In the genomic region with DNA sequence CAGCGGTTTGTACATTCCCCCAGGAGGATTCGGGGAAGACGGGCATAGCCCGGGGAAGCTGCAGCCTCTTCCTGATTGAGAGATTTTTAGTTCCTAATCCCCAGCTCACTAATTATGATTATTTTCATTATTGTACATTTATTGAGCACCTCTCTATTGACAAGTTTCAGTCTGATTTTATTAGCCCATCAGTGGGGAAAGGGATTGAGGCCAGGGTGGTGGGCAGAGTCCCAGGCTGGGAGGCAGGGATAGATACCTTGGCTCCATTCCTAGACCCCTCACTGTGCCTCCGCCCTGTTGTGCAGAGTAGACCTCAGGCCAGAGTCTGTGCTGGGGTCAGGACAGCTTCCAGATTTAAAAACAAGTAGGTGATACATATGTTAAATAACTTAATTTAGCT, we compare ENCODE assay signal across 14 cellular contexts. TPM values are rescaled to one million over a fixed set of nuclear protein-coding genes. Genes with fewer than 3 reads are reported as not detected.
A peak's percentile ranks its signal among the peaks of the same experiment; 100 is the strongest.
DNase-seq lines count a peak whose midpoint lies in the region; ATAC-seq and TF ChIP-seq lines count a peak whose summit lies in the region.
"Had no signal": no experiment of that assay in that cellular context is flagged by ENCODE, and none has a peak within 500 bp of the region (broad histone marks: within the 10 kb centered on the region; RNA-seq: fewer than 3 reads in every experiment).

No MANE protein-coding gene starts in this region.

- no peak overlapping the region for H3K9ac ChIP-seq in trophoblast cell (ENCODE audit: low read length)

- no peak overlapping the region for H3K23ac ChIP-seq in trophoblast cell (ENCODE audit: low read length)

- H3K79me2 ChIP-seq in trophoblast cell (ENCODE audit: control insufficient read depth, insufficient read depth, low read length, poor library complexity), result no peaks in the 10 kb centered on the region

- H3K36me3 ChIP-seq in trophoblast cell (ENCODE audit: control insufficient read depth in 1 of 2, insufficient read depth in 2 of 2, low read length in 2 of 2), result peaks cover 68 to 80% of the 10 kb centered on the region in 2 experiments

- H4K91ac ChIP-seq in trophoblast cell (ENCODE audit: low read depth, low read length), result no peak overlapping the region

- peaks cover 9 to 19% of the 10 kb centered on the region in 2 experiments for H3K4me1 ChIP-seq in trophoblast cell (ENCODE audit: control insufficient read depth in 1 of 2, insufficient read depth in 2 of 2, low read length in 2 of 2)

- no peak overlapping the region for H2BK5ac ChIP-seq in trophoblast cell (ENCODE audit: low read depth, low read length, poor library complexity)

- no peak overlapping the region for H2AK5ac ChIP-seq in trophoblast cell (ENCODE audit: low read length)

- peak overlapping the region; percentile 26 for H3K27ac Mint-ChIP-seq in activated CD8-positive, alpha-beta memory T cell treated with anti-CD3 and anti-CD28 coated beads, Interleukin-2, amount 10 ng/mL, durations not matched to agents 7 days and 5 days
- H3K27ac Mint-ChIP-seq in naive B cell (peak overlapping the region in 4 of 6 donors; percentile 30 to 87 (median 42)), mesothelial cell of epicardium (no peak overlapping the region)

- H3K9me3 ChIP-seq in trophoblast cell (ENCODE audit: insufficient read depth, low read depth, low read length), result peaks cover 4% of the 10 kb centered on the region

- no peaks in the 10 kb centered on the region for H3K27me3 Mint-ChIP-seq in activated CD8-positive, alpha-beta memory T cell treated with anti-CD3 and anti-CD28 coated beads, Interleukin-2, amount 10 ng/mL, durations not matched to agents 7 days and 5 days
- no peaks in the 10 kb centered on the region for H3K27me3 Mint-ChIP-seq in naive B cell
- H3K27me3 Mint-ChIP-seq in mesothelial cell of epicardium (ENCODE audit: low read depth), result no peaks in the 10 kb centered on the region
- H3K27me3 Mint-ChIP-seq: CD4-positive, CD25-positive, alpha-beta regulatory T cell had no signal

- no peak overlapping the region for H2AFZ ChIP-seq in trophoblast cell (ENCODE audit: insufficient read depth, low read length, poor library complexity)

- no peak overlapping the region for H3K4me3 ChIP-seq in trophoblast cell (ENCODE audit: low read depth, low read length)

- CTCF ChIA-PET in activated CD8-positive, alpha-beta memory T cell treated with anti-CD3 and anti-CD28 coated beads, Interleukin-2, amount 10 ng/mL, durations not matched to agents 7 days and 5 days (lab: Charles Lee), result interaction anchor here (0.6 to 1.0 kb wide), 2 partner anchors 12 to 25 kb away, joined by 3 read pairs; no protein-coding TSS in a partner anchor

- H4K12ac ChIP-seq in trophoblast cell (ENCODE audit: low read depth, low read length), result no peak overlapping the region

- no peaks in the 10 kb centered on the region for H3K4me1 Mint-ChIP-seq in activated CD8-positive, alpha-beta memory T cell treated with anti-CD3 and anti-CD28 coated beads, Interleukin-2, amount 10 ng/mL, durations not matched to agents 7 days and 5 days
- H3K4me1 Mint-ChIP-seq in naive B cell, result peaks cover 0 to 9% (median 3%) of the 10 kb centered on the region in 3 donors
- no peaks in the 10 kb centered on the region for H3K4me1 Mint-ChIP-seq in mesothelial cell of epicardium
- H3K4me1 Mint-ChIP-seq: CD4-positive, CD25-positive, alpha-beta regulatory T cell; H9 had no signal

- H4K8ac ChIP-seq in trophoblast cell (ENCODE audit: low read depth, low read length), result no peak overlapping the region

- no peak overlapping the region for H2BK12ac ChIP-seq in trophoblast cell (ENCODE audit: low read length)

- no peak overlapping the region for H3K4me2 ChIP-seq in trophoblast cell (ENCODE audit: low read length)

- H3K27ac ChIP-seq in angular gyrus (ENCODE audit: low read depth, low read length) (peak overlapping the region; percentile 42), trophoblast cell (ENCODE audit: low read depth, low read length) (no peak overlapping the region)
- H3K27ac ChIP-seq: 22Rv1 had no signal

- no peak overlapping the region for H3K4ac ChIP-seq in trophoblast cell (ENCODE audit: low read depth, low read length)

- H3K36me3 Mint-ChIP-seq in activated CD8-positive, alpha-beta memory T cell treated with anti-CD3 and anti-CD28 coated beads, Interleukin-2, amount 10 ng/mL, durations not matched to agents 7 days and 5 days, result peaks cover 16% of the 10 kb centered on the region
- peaks cover 8 to 11% of the 10 kb centered on the region in 2 donors for H3K36me3 Mint-ChIP-seq in naive B cell
- peaks cover 18% of the 10 kb centered on the region for H3K36me3 Mint-ChIP-seq in mesothelial cell of epicardium

- H3K9me3 Mint-ChIP-seq in activated CD8-positive, alpha-beta memory T cell treated with anti-CD3 and anti-CD28 coated beads, Interleukin-2, amount 10 ng/mL, durations not matched to agents 7 days and 5 days (ENCODE audit: low read depth), result no peaks in the 10 kb centered on the region
- no peaks in the 10 kb centered on the region for H3K9me3 Mint-ChIP-seq in naive B cell
- H3K9me3 Mint-ChIP-seq in mesothelial cell of epicardium, result no peaks in the 10 kb centered on the region
- H3K9me3 Mint-ChIP-seq: CD4-positive, CD25-positive, alpha-beta regulatory T cell; H9 had no signal

- no peak overlapping the region for H3K18ac ChIP-seq in trophoblast cell (ENCODE audit: low read length)

- H2BK120ac ChIP-seq in trophoblast cell (ENCODE audit: insufficient read depth, low read length, poor library complexity), result no peak overlapping the region

- peaks cover 3% of the 10 kb centered on the region for H3K79me1 ChIP-seq in trophoblast cell (ENCODE audit: low read length)

- no peak for TF ChIP-seq CTCF in mesothelial cell of epicardium (IDR thresholded peaks at IDR 0.05; ENCODE audit: unreplicated experiment)

- H3K14ac ChIP-seq in trophoblast cell (ENCODE audit: low read length), result no peak overlapping the region

- no peak for DNase-seq in activated CD8-positive, alpha-beta memory T cell treated with anti-CD3 and anti-CD28 coated beads, Interleukin-2, amount 10 ng/mL, durations not matched to agents 7 days and 5 days
- DNase-seq in activated CD8-positive, alpha-beta memory T cell treated with anti-CD3 and anti-CD28 coated beads for 24 hours, result no peak
- DNase-seq in naive B cell (no peak), NCI-H1105 (lab: John Stamatoyannopoulos, UW) (no peak), GM19240 (ENCODE audit: insufficient read length, low spot score) (no peak), trophoblast cell (no peak), mesothelial cell of epicardium (ENCODE audit: low spot score in 2 of 2, unreplicated experiment in 2 of 2) (no peak)
- DNase-seq: CD4-positive, CD25-positive, alpha-beta regulatory T cell; DMS53; GOT3; H9 had no signal

- WGBS in trophoblast cell (ENCODE audit: extremely low coverage, insufficient coverage, insufficient read length), result no CpG with 5 or more reads among the region's 5 CpGs

- no peak for ATAC-seq in activated CD8-positive, alpha-beta memory T cell treated with anti-CD3 and anti-CD28 coated beads, Interleukin-2, amount 10 ng/mL, durations not matched to agents 7 days and 5 days
- no peak for ATAC-seq in naive B cell (ENCODE audit: low read depth in 2 of 2)

- no peak overlapping the region for H3K4me3 Mint-ChIP-seq in activated CD8-positive, alpha-beta memory T cell treated with anti-CD3 and anti-CD28 coated beads, Interleukin-2, amount 10 ng/mL, durations not matched to agents 7 days and 5 days
- H3K4me3 Mint-ChIP-seq in naive B cell, result no peak overlapping the region
- H3K4me3 Mint-ChIP-seq in mesothelial cell of epicardium, result no peak overlapping the region
- H3K4me3 Mint-ChIP-seq: CD4-positive, CD25-positive, alpha-beta regulatory T cell; H9 had no signal

- H3K27me3 ChIP-seq in trophoblast cell (ENCODE audit: insufficient read depth, low read length), result no peaks in the 10 kb centered on the region

RNA-seq across cellular contexts. Expression of a gene that starts 27.2 kb away (rescaled TPM):
- 10 to 100 TPM; 95.3 to 96.9 TPM for total RNA-seq in activated CD8-positive, alpha-beta memory T cell treated with anti-CD3 and anti-CD28 coated beads, Interleukin-2, amount 10 ng/mL, durations not matched to agents 7 days and 5 days
- polyA plus RNA-seq in naive B cell (ENCODE audit: low read depth in 6 of 6), result 10 to 100 TPM in 2 of 6 donors, 1 to 10 TPM in 4; 5.1 to 31.2 (median 9.3) TPM
- 38.5 and 40.8 TPM in 2 replicates for polyA plus RNA-seq in trophoblast cell (2013)
- 53.7 to 58.8 TPM (median 55.7 TPM) in 3 replicates for total RNA-seq in mesothelial cell of epicardium

RNA-seq across cellular contexts. Expression of a gene that starts 28.0 kb away (rescaled TPM):
- 1,000 to 10,000 TPM; 1,513 to 1,561 TPM for total RNA-seq in activated CD8-positive, alpha-beta memory T cell treated with anti-CD3 and anti-CD28 coated beads, Interleukin-2, amount 10 ng/mL, durations not matched to agents 7 days and 5 days
- over 10,000 TPM; 22,737 to 35,313 (median 25,671) TPM for polyA plus RNA-seq in naive B cell (ENCODE audit: low read depth in 6 of 6)
- 50.4 and 50.6 TPM in 2 replicates for polyA plus RNA-seq in trophoblast cell (2013)
- total RNA-seq in mesothelial cell of epicardium, result 16.1 to 17.1 TPM (median 16.9 TPM) in 3 replicates
- total RNA-seq: A673 had no signal

Comparison
In these comparisons a context has a peak if more than half of its experiments do, and no peak if none do; other contexts are left out.
1. RNA of a gene that starts 28.0 kb away (total RNA-seq): 1,513 to 1,561 TPM in activated CD8-positive, alpha-beta memory T cell treated with anti-CD3 and anti-CD28 coated beads, Interleukin-2, amount 10 ng/mL, durations not matched to agents 7 days and 5 days; 16.1 to 17.1 TPM in mesothelial cell of epicardium; every median in the first group is over 10 times any median in the second.